ENCODE assay signal across 1 cellular context in the genomic region with DNA sequence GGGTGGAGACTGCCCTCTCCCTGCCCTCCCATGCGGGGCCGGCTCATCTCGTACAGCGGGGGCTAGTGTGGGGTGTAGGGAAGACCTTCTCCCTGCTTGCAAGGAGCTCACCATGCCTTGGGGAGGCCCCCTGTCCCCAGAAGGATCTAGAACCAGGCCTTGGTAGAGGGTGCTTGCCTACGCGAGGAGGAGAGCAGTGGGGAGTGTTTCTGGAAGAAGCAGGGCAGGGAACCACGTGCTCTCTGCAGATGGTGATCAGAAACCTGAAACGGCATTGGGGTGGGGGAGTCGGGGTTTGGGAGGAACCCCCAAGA.
TF ChIP-seq lines count a peak whose summit lies in the region.

No MANE protein-coding gene starts in this region.

TF ChIP-seq in HepG2, 621 proteins besides CTCF, POLR2A, EP300 and RAD21:
- TF ChIP-seq ZNF501 (CRISPR knock-in tag; IDR thresholded peaks at IDR 0.05) (0 out of 2 replicates have a peak, but pooled peaks have one; percentile 14), RXRA (CRISPR knock-in tag; IDR thresholded peaks at IDR 0.05) (no peak), ZNF563 (CRISPR knock-in tag; IDR thresholded peaks at IDR 0.05) (0 out of 2 replicates have a peak, but pooled peaks have one; percentile 37)
- TF ChIP-seq, protein P1, sequence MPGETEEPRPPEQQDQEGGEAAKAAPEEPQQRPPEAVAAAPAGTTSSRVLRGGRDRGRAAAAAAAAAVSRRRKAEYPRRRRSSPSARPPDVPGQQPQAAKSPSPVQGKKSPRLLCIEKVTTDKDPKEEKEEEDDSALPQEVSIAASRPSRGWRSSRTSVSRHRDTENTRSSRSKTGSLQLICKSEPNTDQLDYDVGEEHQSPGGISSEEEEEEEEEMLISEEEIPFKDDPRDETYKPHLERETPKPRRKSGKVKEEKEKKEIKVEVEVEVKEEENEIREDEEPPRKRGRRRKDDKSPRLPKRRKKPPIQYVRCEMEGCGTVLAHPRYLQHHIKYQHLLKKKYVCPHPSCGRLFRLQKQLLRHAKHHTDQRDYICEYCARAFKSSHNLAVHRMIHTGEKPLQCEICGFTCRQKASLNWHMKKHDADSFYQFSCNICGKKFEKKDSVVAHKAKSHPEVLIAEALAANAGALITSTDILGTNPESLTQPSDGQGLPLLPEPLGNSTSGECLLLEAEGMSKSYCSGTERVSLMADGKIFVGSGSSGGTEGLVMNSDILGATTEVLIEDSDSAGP (CRISPR knock-in tag; IDR thresholded peaks at IDR 0.05; ENCODE audit: borderline replicate concordance), result 0 out of 2 replicates have a peak, but pooled peaks have one; percentile 26
